1 cellular context compared by ENCODE assay signal in genomic region chr3:143952569-143953069, GRCh38.
TF ChIP-seq lines count a peak whose summit lies in the region.

No MANE protein-coding gene starts in this region.

TF ChIP-seq in GM12878, 131 proteins besides CTCF, POLR2A, EP300 and RAD21:
- no peak for TF ChIP-seq TCF3 (IDR thresholded peaks at IDR 0.05; ENCODE audit: borderline replicate concordance, insufficient read depth, low read depth, low read length)
- no peak for TF ChIP-seq FOXM1 (IDR thresholded peaks at IDR 0.05; ENCODE audit: low read depth, low read length)
- TF ChIP-seq CEBPZ (IDR thresholded peaks at IDR 0.05; ENCODE audit: low read depth, low read length), result no peak
- TF ChIP-seq ZNF592 (IDR thresholded peaks at IDR 0.05), result no peak
- no peak for TF ChIP-seq NRF1 (conservative IDR thresholded peaks at IDR 0.05; ENCODE audit: low read depth, low read length)
- TF ChIP-seq KDM1A (IDR thresholded peaks at IDR 0.05; ENCODE audit: borderline replicate concordance), result no peak
- TF ChIP-seq NBN (IDR thresholded peaks at IDR 0.05), result no peak
- no peak for TF ChIP-seq KLF5 (IDR thresholded peaks at IDR 0.05; ENCODE audit: partially characterized antibody)
- TF ChIP-seq GABPA (IDR thresholded peaks at IDR 0.05; ENCODE audit: low read depth), result no peak
- TF ChIP-seq, protein P1, sequence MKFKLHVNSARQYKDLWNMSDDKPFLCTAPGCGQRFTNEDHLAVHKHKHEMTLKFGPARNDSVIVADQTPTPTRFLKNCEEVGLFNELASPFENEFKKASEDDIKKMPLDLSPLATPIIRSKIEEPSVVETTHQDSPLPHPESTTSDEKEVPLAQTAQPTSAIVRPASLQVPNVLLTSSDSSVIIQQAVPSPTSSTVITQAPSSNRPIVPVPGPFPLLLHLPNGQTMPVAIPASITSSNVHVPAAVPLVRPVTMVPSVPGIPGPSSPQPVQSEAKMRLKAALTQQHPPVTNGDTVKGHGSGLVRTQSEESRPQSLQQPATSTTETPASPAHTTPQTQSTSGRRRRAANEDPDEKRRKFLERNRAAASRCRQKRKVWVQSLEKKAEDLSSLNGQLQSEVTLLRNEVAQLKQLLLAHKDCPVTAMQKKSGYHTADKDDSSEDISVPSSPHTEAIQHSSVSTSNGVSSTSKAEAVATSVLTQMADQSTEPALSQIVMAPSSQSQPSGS (IDR thresholded peaks at IDR 0.05; ENCODE audit: low read length), result no peak
- no peak for TF ChIP-seq SPI1 (IDR thresholded peaks at IDR 0.05; ENCODE audit: borderline replicate concordance, insufficient read depth, low read depth, low read length)
- no peak for TF ChIP-seq KAT2A (conservative IDR thresholded peaks at IDR 0.05; ENCODE audit: control insufficient read depth, low read depth, low read length)
- TF ChIP-seq, protein P2, sequence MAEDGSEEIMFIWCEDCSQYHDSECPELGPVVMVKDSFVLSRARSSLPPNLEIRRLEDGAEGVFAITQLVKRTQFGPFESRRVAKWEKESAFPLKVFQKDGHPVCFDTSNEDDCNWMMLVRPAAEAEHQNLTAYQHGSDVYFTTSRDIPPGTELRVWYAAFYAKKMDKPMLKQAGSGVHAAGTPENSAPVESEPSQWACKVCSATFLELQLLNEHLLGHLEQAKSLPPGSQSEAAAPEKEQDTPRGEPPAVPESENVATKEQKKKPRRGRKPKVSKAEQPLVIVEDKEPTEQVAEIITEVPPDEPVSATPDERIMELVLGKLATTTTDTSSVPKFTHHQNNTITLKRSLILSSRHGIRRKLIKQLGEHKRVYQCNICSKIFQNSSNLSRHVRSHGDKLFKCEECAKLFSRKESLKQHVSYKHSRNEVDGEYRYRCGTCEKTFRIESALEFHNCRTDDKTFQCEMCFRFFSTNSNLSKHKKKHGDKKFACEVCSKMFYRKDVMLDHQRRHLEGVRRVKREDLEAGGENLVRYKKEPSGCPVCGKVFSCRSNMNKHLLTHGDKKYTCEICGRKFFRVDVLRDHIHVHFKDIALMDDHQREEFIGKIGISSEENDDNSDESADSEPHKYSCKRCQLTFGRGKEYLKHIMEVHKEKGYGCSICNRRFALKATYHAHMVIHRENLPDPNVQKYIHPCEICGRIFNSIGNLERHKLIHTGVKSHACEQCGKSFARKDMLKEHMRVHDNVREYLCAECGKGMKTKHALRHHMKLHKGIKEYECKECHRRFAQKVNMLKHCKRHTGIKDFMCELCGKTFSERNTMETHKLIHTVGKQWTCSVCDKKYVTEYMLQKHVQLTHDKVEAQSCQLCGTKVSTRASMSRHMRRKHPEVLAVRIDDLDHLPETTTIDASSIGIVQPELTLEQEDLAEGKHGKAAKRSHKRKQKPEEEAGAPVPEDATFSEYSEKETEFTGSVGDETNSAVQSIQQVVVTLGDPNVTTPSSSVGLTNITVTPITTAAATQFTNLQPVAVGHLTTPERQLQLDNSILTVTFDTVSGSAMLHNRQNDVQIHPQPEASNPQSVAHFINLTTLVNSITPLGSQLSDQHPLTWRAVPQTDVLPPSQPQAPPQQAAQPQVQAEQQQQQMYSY (CRISPR knock-in tag; IDR thresholded peaks at IDR 0.05), result no peak
- TF ChIP-seq PKNOX1 (IDR thresholded peaks at IDR 0.05), result no peak
- no peak for TF ChIP-seq ASH2L (IDR thresholded peaks at IDR 0.05; ENCODE audit: borderline replicate concordance, low read depth)
- no peak for TF ChIP-seq ESRRA (IDR thresholded peaks at IDR 0.05; ENCODE audit: low read length)
- TF ChIP-seq IKZF1 (conservative IDR thresholded peaks at IDR 0.05), result no peak
- no peak for TF ChIP-seq BMI1 (IDR thresholded peaks at IDR 0.05; ENCODE audit: borderline replicate concordance)
TF ChIP-seq in GM12878: peak in this region for 0.
